Comparison of ENCODE assay signal across 1 cellular context in genomic region chr2:182477774-182478173, GRCh38.
TF ChIP-seq lines count a peak whose summit lies in the region.

No MANE protein-coding gene starts in this region.

TF ChIP-seq in GM23338, 12 proteins besides CTCF, POLR2A, EP300 and RAD21:
- TF ChIP-seq ZNF462 (CRISPR knock-in tag; IDR thresholded peaks at IDR 0.05) (no peak), POLR2AphosphoS5 (IDR thresholded peaks at IDR 0.05; ENCODE audit: low read depth) (no peak), EZH2 (IDR thresholded peaks at IDR 0.05; ENCODE audit: low read depth, unreplicated experiment) (no peak), REST (IDR thresholded peaks at IDR 0.05; ENCODE audit: unreplicated experiment) (no peak), ZNF331 (CRISPR knock-in tag; IDR thresholded peaks at IDR 0.05; ENCODE audit: low read depth) (no peak), CREB1 (CRISPR knock-in tag; IDR thresholded peaks at IDR 0.05; ENCODE audit: low read depth) (no peak), ETS1 (IDR thresholded peaks at IDR 0.05) (no peak), EZH2phosphoT487 (IDR thresholded peaks at IDR 0.05; ENCODE audit: unreplicated experiment) (no peak), ZNF114 (CRISPR knock-in tag; IDR thresholded peaks at IDR 0.05) (no peak), NANOG (IDR thresholded peaks at IDR 0.05; ENCODE audit: borderline replicate concordance) (no peak), STAT1 (IDR thresholded peaks at IDR 0.05; ENCODE audit: unreplicated experiment) (no peak), JUNB (IDR thresholded peaks at IDR 0.05; ENCODE audit: unreplicated experiment) (no peak)
TF ChIP-seq in GM23338: peak in this region for 0.
